ENCODE assay signal across 8 cellular contexts in the genomic region with DNA sequence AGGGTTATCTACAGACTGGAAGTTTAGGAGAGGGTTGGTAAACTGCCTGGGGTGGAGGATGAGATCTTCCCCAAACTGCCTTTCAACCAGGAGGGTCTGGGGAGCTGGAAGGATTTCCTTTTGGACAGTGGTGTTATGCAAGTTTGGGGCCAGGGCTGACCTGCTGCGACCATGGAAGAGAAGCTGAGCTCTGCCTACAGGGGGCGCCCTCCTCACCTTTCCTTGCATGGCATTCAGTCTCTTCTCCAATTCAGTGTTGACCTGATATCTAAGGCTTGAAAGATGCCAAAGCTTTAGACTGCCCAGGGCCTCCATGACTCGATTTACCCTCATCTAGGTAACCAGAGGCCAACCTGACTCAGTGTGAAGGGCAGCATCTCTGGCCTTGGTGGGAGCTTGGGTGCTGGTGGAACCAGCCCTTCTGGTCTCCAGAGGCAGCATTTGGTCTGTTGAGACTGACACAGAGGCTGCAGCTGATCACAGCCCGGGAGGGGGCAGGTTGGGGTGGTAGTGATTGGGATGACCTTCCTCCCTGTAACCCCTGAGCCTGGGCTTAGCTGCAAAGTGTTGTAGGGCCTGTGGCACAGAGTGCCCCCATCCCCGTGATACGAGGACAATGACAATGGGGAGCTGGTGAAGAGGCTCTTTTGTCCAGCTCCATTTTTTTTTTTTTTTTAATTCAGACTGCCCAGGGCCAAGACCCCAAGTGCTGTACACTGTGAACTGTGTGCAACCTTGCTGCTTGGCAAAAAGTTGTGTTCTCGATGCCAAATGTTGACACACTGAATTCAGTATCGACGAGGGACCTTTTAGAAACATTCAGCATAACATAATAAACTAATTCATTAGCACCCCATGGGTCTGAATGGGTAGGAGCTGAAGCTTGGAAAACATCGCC.
A peak's percentile ranks its signal among the peaks of the same experiment; 100 is the strongest.
DNase-seq lines count a peak whose midpoint lies in the region; TF ChIP-seq lines count a peak whose summit lies in the region.

No MANE protein-coding gene starts in this region.

- H3K4me2 ChIP-seq in neuronal stem cell (ENCODE audit: insufficient read depth, low read length, poor library complexity, severe bottlenecking): no peak overlapping the region

- no peak overlapping the region for H4K8ac ChIP-seq in neuronal stem cell (ENCODE audit: low read depth, low read length)

- H3K23ac ChIP-seq in neuronal stem cell (ENCODE audit: low read depth, low read length, poor library complexity): no peak overlapping the region

- no peak overlapping the region for H3K4me3 Mint-ChIP-seq in HFFc6
- no peak overlapping the region for H3K4me3 Mint-ChIP-seq in activated CD4-positive, alpha-beta memory T cell treated with anti-CD3 and anti-CD28 coated beads, Interleukin-2, amount 10 ng/mL, durations not matched to agents 7 days and 5 days

- no peak overlapping the region for H2BK5ac ChIP-seq in neuronal stem cell (ENCODE audit: low read length)

- H3K9me3 ChIP-seq in neuronal stem cell (replicated peaks in 1 of 2; ENCODE audit: control insufficient read depth in 2 of 2, insufficient read depth in 1 of 2, low read depth in 1 of 2, low read length in 2 of 2): no peaks in the 10 kb centered on the region
- no peaks in the 10 kb centered on the region for H3K9me3 ChIP-seq in vagina

- H3K27me3 Mint-ChIP-seq in HFFc6 (ENCODE audit: insufficient read depth): no peaks in the 10 kb centered on the region; the same call in none of the 2 replicates
- no peaks in the 10 kb centered on the region for H3K27me3 Mint-ChIP-seq in activated CD4-positive, alpha-beta memory T cell treated with anti-CD3 and anti-CD28 coated beads, Interleukin-2, amount 10 ng/mL, durations not matched to agents 7 days and 5 days

- H3K27ac Mint-ChIP-seq in HFFc6: no peak overlapping the region
- no peak overlapping the region for H3K27ac Mint-ChIP-seq in activated CD4-positive, alpha-beta memory T cell treated with anti-CD3 and anti-CD28 coated beads, Interleukin-2, amount 10 ng/mL, durations not matched to agents 7 days and 5 days

- no peak overlapping the region for H3K27ac ChIP-seq in neuronal stem cell (replicated peaks; ENCODE audit: low read length)
- no peak overlapping the region for H3K27ac ChIP-seq in vagina

- no peak for TF ChIP-seq POLR2A in vagina (IDR thresholded peaks at IDR 0.05)

- H3K36me3 ChIP-seq in neuronal stem cell (replicated peaks in 1 of 2; ENCODE audit: control insufficient read depth in 2 of 2, insufficient read depth in 2 of 2, low read length in 2 of 2) (no peaks in the 10 kb centered on the region), vagina (no peaks in the 10 kb centered on the region)

- no peak overlapping the region for H2BK15ac ChIP-seq in neuronal stem cell (ENCODE audit: low read length)

- H3K4me3 ChIP-seq in neuronal stem cell (ENCODE audit: low read length in 2 of 2) (no peak overlapping the region), vagina (no peak overlapping the region)

- no peak overlapping the region for H2BK120ac ChIP-seq in neuronal stem cell (ENCODE audit: low read depth, low read length)

- no peaks in the 10 kb centered on the region for H3K27me3 ChIP-seq in neuronal stem cell (ENCODE audit: control insufficient read depth in 3 of 3, insufficient read depth in 3 of 3, low read depth in 1 of 3, low read length in 3 of 3)
- H3K27me3 ChIP-seq in vagina: no peaks in the 10 kb centered on the region

- POLR2A ChIA-PET in activated CD4-positive, alpha-beta memory T cell treated with anti-CD3 and anti-CD28 coated beads, Interleukin-2, amount 10 ng/mL, durations not matched to agents 7 days and 5 days (lab: Charles Lee): no interaction called here

- CTCF ChIA-PET in activated CD4-positive, alpha-beta memory T cell treated with anti-CD3 and anti-CD28 coated beads, Interleukin-2, amount 10 ng/mL, durations not matched to agents 7 days and 5 days (lab: Charles Lee): interaction anchor here (0.6 to 1.7 kb wide), 4 partner anchors 9 to 460 kb away, joined by 3 to 5 read pairs (median 4); no protein-coding TSS in a partner anchor

- no peak overlapping the region for H3K9ac ChIP-seq in neuronal stem cell (ENCODE audit: low read depth, low read length, poor library complexity)

- H3K4ac ChIP-seq in neuronal stem cell (ENCODE audit: low read length): no peak overlapping the region

- no CpG with 5 or more reads among the region's 10 CpGs for WGBS in neuronal stem cell (ENCODE audit: extremely low coverage in 2 of 2, insufficient read length in 2 of 2, insufficient replicate concordance in 1 of 2), 2 donors

- no peaks in the 10 kb centered on the region for H3K79me1 ChIP-seq in neuronal stem cell (ENCODE audit: low read depth, low read length)

- H4K91ac ChIP-seq in neuronal stem cell (ENCODE audit: low read depth, low read length, poor library complexity): no peak overlapping the region

- H2AFZ ChIP-seq in neuronal stem cell (ENCODE audit: low read length): no peak overlapping the region

- H3K4me1 ChIP-seq in neuronal stem cell (ENCODE audit: control insufficient read depth in 2 of 2, insufficient read depth in 1 of 2, low read depth in 1 of 2, low read length in 2 of 2) (peaks cover 0 to 4% of the 10 kb centered on the region in 2 donors), vagina (no peaks in the 10 kb centered on the region)

- DNase-seq in NCI-H146 (lab: John Stamatoyannopoulos, UW) (peak; percentile 28), NCI-H146 treated with DMSO at 0.1 percent for 48 hours (lab: John Stamatoyannopoulos, UW; ENCODE audit: unreplicated experiment) (no peak), HFFc6 (no peak), neuronal stem cell (ENCODE audit: low spot score) (peak; percentile 18), vagina (ENCODE audit: extremely low spot score in 2 of 2) (no peak), glomerular visceral epithelial cell (ENCODE audit: extremely low spot score) (no peak)
- peak; percentile 22 for DNase-seq in activated CD4-positive, alpha-beta memory T cell treated with anti-CD3 and anti-CD28 coated beads, Interleukin-2, amount 10 ng/mL, durations not matched to agents 7 days and 5 days
- no peak for DNase-seq in activated effector memory CD4-positive, alpha-beta T cell treated with anti-CD3 and anti-CD28 coated beads, Interleukin-2, amount 50 U/mL, for 16 hours

- peaks cover 79% of the 10 kb centered on the region for H3K9me3 Mint-ChIP-seq in HFFc6
- no peaks in the 10 kb centered on the region for H3K9me3 Mint-ChIP-seq in activated CD4-positive, alpha-beta memory T cell treated with anti-CD3 and anti-CD28 coated beads, Interleukin-2, amount 10 ng/mL, durations not matched to agents 7 days and 5 days

- TF ChIP-seq CTCF in HFFc6 (IDR thresholded peaks at IDR 0.05) (peak; percentile 30; the same call in 1 of the 2 replicates), vagina (IDR thresholded peaks at IDR 0.05) (no peak)

- no peak overlapping the region for H2AK5ac ChIP-seq in neuronal stem cell (ENCODE audit: low read depth, low read length)

- H3K36me3 Mint-ChIP-seq in HFFc6 (ENCODE audit: low read depth): 0 out of 2 replicates have a peak, but pooled peaks cover 5% of the 10 kb centered on the region
- no peaks in the 10 kb centered on the region for H3K36me3 Mint-ChIP-seq in activated CD4-positive, alpha-beta memory T cell treated with anti-CD3 and anti-CD28 coated beads, Interleukin-2, amount 10 ng/mL, durations not matched to agents 7 days and 5 days (ENCODE audit: low read depth)

- H3K4me1 Mint-ChIP-seq in HFFc6 (ENCODE audit: low read depth): no peaks in the 10 kb centered on the region
- H3K4me1 Mint-ChIP-seq in activated CD4-positive, alpha-beta memory T cell treated with anti-CD3 and anti-CD28 coated beads, Interleukin-2, amount 10 ng/mL, durations not matched to agents 7 days and 5 days: no peaks in the 10 kb centered on the region

- intact Hi-C loops in vagina (cut with DNase I): no loop called here

- H3K18ac ChIP-seq in neuronal stem cell (ENCODE audit: low read length): no peak overlapping the region

- H3K14ac ChIP-seq in neuronal stem cell (ENCODE audit: low read length): no peak overlapping the region

- no peak overlapping the region for H2BK12ac ChIP-seq in neuronal stem cell (ENCODE audit: low read length)

Comparison
In these comparisons a context has a peak if more than half of its experiments do, and no peak if none do; other contexts are left out.
1. DNase-seq: peak in NCI-H146 (single experiment), activated CD4-positive, alpha-beta memory T cell treated with anti-CD3 and anti-CD28 coated beads, Interleukin-2, amount 10 ng/mL, durations not matched to agents 7 days and 5 days (single experiment) and neuronal stem cell (single experiment); none in NCI-H146 treated with DMSO at 0.1 percent for 48 hours (single experiment), HFFc6 (single experiment), vagina (0 of 2), activated effector memory CD4-positive, alpha-beta T cell treated with anti-CD3 and anti-CD28 coated beads, Interleukin-2, amount 50 U/mL, for 16 hours (single experiment) and glomerular visceral epithelial cell (single experiment).